In the genomic region with DNA sequence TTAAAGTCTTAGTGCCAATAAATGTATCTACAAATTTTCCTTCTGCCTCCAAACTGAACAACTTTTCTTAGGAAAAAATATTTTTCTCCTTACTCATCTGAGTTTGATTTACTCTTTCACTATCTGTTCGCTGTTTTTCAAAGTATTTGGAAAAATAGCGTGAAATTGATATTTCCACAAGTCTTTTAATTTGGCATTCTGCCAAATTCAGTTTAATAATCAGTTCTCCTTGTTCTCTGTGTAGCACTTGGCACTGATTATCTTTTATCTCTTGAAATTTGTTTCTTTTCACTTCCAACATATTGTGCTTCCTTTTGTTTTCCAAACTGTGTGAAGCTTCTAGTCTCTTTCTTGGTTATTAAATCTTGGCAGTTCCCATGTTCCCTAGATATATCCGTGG, we compare ENCODE assay signal across 17 cellular contexts.
DNase-seq lines count a peak whose midpoint lies in the region.
"Had no signal": no experiment of that assay in that cellular context is flagged by ENCODE, and none has a peak within 500 bp of the region (broad histone marks: within the 10 kb centered on the region; RNA-seq: fewer than 3 reads in every experiment).

No MANE protein-coding gene starts in this region.

- CTCF ChIA-PET in activated CD4-positive, alpha-beta memory T cell treated with anti-CD3 and anti-CD28 coated beads for 36 hours (lab: Charles Lee), result no interaction called here

- DNase-seq in NCI-H1105 treated with DMSO at 0.1 percent for 48 hours (lab: John Stamatoyannopoulos, UW) (peak; percentile 61), NCI-H1105 (lab: John Stamatoyannopoulos, UW) (no peak), KBM-7 (peak; percentile 3), SJCRH30 (peak in 1 of 2 experiments; percentile 45), foreskin melanocyte (peak; percentile 64), T-helper 9 cell (no peak)
- no peak for DNase-seq in activated CD4-positive, alpha-beta memory T cell treated with anti-CD3 and anti-CD28 coated beads for 36 hours
- no peak for DNase-seq in stimulated activated CD4-positive, alpha-beta T cell treated with anti-CD3 and anti-CD28 coated beads, Interleukin-2, amount 100 ng/mL, for 24 hours
- DNase-seq: AML-193; Caco-2; CD4-positive, alpha-beta T cell; GDM1; GM23248 had no signal

- no peaks in the 10 kb centered on the region for H3K9me3 ChIP-seq in SJCRH30 (replicated peaks)
- H3K9me3 ChIP-seq: Caco-2, HAP-1 had no signal

- peaks cover 5% of the 10 kb centered on the region for H3K4me1 ChIP-seq in SJCRH30
- H3K4me1 ChIP-seq: A549, Caco-2, HAP-1 had no signal

- H3K36me3 Mint-ChIP-seq in activated CD4-positive, alpha-beta memory T cell treated with anti-CD3 and anti-CD28 coated beads for 36 hours, result no peaks in the 10 kb centered on the region

- no peak overlapping the region for H3K4me3 Mint-ChIP-seq in activated CD4-positive, alpha-beta memory T cell treated with anti-CD3 and anti-CD28 coated beads for 36 hours
- H3K4me3 Mint-ChIP-seq: CD4-positive, alpha-beta T cell had no signal

- H3K4me1 Mint-ChIP-seq in activated CD4-positive, alpha-beta memory T cell treated with anti-CD3 and anti-CD28 coated beads for 36 hours (ENCODE audit: low read depth), result no peaks in the 10 kb centered on the region

- H3K36me3 ChIP-seq in SJCRH30, result no peaks in the 10 kb centered on the region
- H3K36me3 ChIP-seq: HAP-1 had no signal

- no peak overlapping the region for H3K27ac Mint-ChIP-seq in activated CD4-positive, alpha-beta memory T cell treated with anti-CD3 and anti-CD28 coated beads for 36 hours
- H3K27ac Mint-ChIP-seq: CD4-positive, alpha-beta T cell had no signal

- H3K27me3 ChIP-seq in SJCRH30, result no peaks in the 10 kb centered on the region

- no peaks in the 10 kb centered on the region for H3K27me3 Mint-ChIP-seq in activated CD4-positive, alpha-beta memory T cell treated with anti-CD3 and anti-CD28 coated beads for 36 hours
- H3K27me3 Mint-ChIP-seq: CD4-positive, alpha-beta T cell had no signal

- POLR2A ChIA-PET in activated CD4-positive, alpha-beta memory T cell treated with anti-CD3 and anti-CD28 coated beads for 36 hours (lab: Charles Lee), result no interaction called here

- no peak overlapping the region for H3K4me3 ChIP-seq in SJCRH30
- H3K4me3 ChIP-seq: A549, GM23248, HAP-1 had no signal

- H3K9me3 Mint-ChIP-seq in activated CD4-positive, alpha-beta memory T cell treated with anti-CD3 and anti-CD28 coated beads for 36 hours, result peaks cover 9% of the 10 kb centered on the region

- peak overlapping the region; percentile 38 for H3K27ac ChIP-seq in SJCRH30
- H3K27ac ChIP-seq: 22Rv1, A549, C4-2B, GM23248 had no signal

- intact Hi-C loops in activated CD4-positive, alpha-beta memory T cell treated with anti-CD3 and anti-CD28 coated beads for 36 hours (cut with micrococcal nuclease), result no loop called here

- in situ Hi-C loops in KBM-7 (cut with MboI; ENCODE audit: low pct_unique_long_range_greater_than_20kb, low sequenced_read_pairs), result no loop called here

Comparison
In these comparisons a context has a peak if more than half of its experiments do, and no peak if none do; other contexts are left out.
1. DNase-seq: peak in NCI-H1105 treated with DMSO at 0.1 percent for 48 hours (single experiment), KBM-7 (single experiment) and foreskin melanocyte (single experiment); none in NCI-H1105 (single experiment), T-helper 9 cell (single experiment), activated CD4-positive, alpha-beta memory T cell treated with anti-CD3 and anti-CD28 coated beads for 36 hours (single experiment) and stimulated activated CD4-positive, alpha-beta T cell treated with anti-CD3 and anti-CD28 coated beads, Interleukin-2, amount 100 ng/mL, for 24 hours (0 of 2).